Comparison of ENCODE assay signal across 8 cellular contexts in genomic region chr16:30077656-30078055, GRCh38. TPM values are rescaled to one million over a fixed set of nuclear protein-coding genes. Genes with fewer than 3 reads are reported as not detected.
A peak's percentile ranks its signal among the peaks of the same experiment; 100 is the strongest.
DNase-seq lines count a peak whose midpoint lies in the region; ATAC-seq, FAIRE-seq and TF ChIP-seq lines count a peak whose summit lies in the region.
"Had no signal": no experiment of that assay in that cellular context is flagged by ENCODE, and none has a peak within 500 bp of the region (broad histone marks: within the 10 kb centered on the region; RNA-seq: fewer than 3 reads in every experiment).

No MANE protein-coding gene starts in this region.

- no peak for ATAC-seq in HG03095 (IDR thresholded peaks at IDR 0.05; ENCODE audit: unreplicated experiment)

- H3K4me2 ChIP-seq in neural progenitor cell = no peak overlapping the region

- TF ChIP-seq POLR2A in GM12892 (IDR thresholded peaks at IDR 0.05; ENCODE audit: low read depth, low read length) = no peak

- H3K79me2 ChIP-seq in neural progenitor cell (ENCODE audit: low read depth) = peaks cover 48% of the 10 kb centered on the region

- H3K36me3 ChIP-seq in neural progenitor cell = no peaks in the 10 kb centered on the region

- no peaks in the 10 kb centered on the region for H3K9me3 Mint-ChIP-seq in activated naive CD8-positive, alpha-beta T cell treated with anti-CD3 and anti-CD28 coated beads for 36 hours
- H3K9me3 Mint-ChIP-seq in neural progenitor cell = no peaks in the 10 kb centered on the region

- TF ChIP-seq CTCF in neural progenitor cell (IDR thresholded peaks at IDR 0.05) = no peak

- peaks cover 30% of the 10 kb centered on the region for H4K20me1 ChIP-seq in neural progenitor cell (ENCODE audit: low read depth)

- peaks cover 36% of the 10 kb centered on the region for H3K36me3 Mint-ChIP-seq in activated naive CD8-positive, alpha-beta T cell treated with anti-CD3 and anti-CD28 coated beads for 36 hours
- peaks cover 16% of the 10 kb centered on the region for H3K36me3 Mint-ChIP-seq in neural progenitor cell

- no peak overlapping the region for H3K9ac ChIP-seq in neural progenitor cell

- peaks cover 10% of the 10 kb centered on the region for H3K4me1 ChIP-seq in neural progenitor cell

- H3K27ac Mint-ChIP-seq in activated naive CD8-positive, alpha-beta T cell treated with anti-CD3 and anti-CD28 coated beads for 36 hours = peak overlapping the region; percentile 88
- no peak overlapping the region for H3K27ac Mint-ChIP-seq in neural progenitor cell

- no peaks in the 10 kb centered on the region for H3K27me3 Mint-ChIP-seq in activated naive CD8-positive, alpha-beta T cell treated with anti-CD3 and anti-CD28 coated beads for 36 hours
- peaks cover 6% of the 10 kb centered on the region for H3K27me3 Mint-ChIP-seq in neural progenitor cell (ENCODE audit: insufficient read depth, low read depth)

- DNase-seq in Jurkat, Clone E6-1 (ENCODE audit: low read depth, low spot score) = no peak
- no peak for DNase-seq in activated naive CD8-positive, alpha-beta T cell treated with anti-CD3 and anti-CD28 coated beads for 36 hours
- DNase-seq in neural progenitor cell (ENCODE audit: low spot score) (no peak), GM12892 (ENCODE audit: insufficient read length) (no peak), NCI-H1048 (lab: John Stamatoyannopoulos, UW) (no peak)
- DNase-seq: effector memory CD4-positive, alpha-beta T cell; NCI-H2081 treated with DMSO at 0.1 percent for 48 hours had no signal

- H3K4me3 Mint-ChIP-seq in activated naive CD8-positive, alpha-beta T cell treated with anti-CD3 and anti-CD28 coated beads for 36 hours = peak overlapping the region; percentile 93
- peak overlapping the region; percentile 96 for H3K4me3 Mint-ChIP-seq in neural progenitor cell

- H3K9me3 ChIP-seq in neural progenitor cell (ENCODE audit: low read depth) = no peaks in the 10 kb centered on the region

- no peak overlapping the region for H2AFZ ChIP-seq in neural progenitor cell (replicated peaks)

- H3K27me3 ChIP-seq in neural progenitor cell = no peaks in the 10 kb centered on the region

- peaks cover 27% of the 10 kb centered on the region for H3F3A ChIP-seq in neural progenitor cell (ENCODE audit: low read depth)

- peaks cover 30% of the 10 kb centered on the region for H3K4me1 Mint-ChIP-seq in activated naive CD8-positive, alpha-beta T cell treated with anti-CD3 and anti-CD28 coated beads for 36 hours
- peaks cover 21% of the 10 kb centered on the region for H3K4me1 Mint-ChIP-seq in neural progenitor cell

- peak overlapping the region; percentile 96 for H3K4me3 ChIP-seq in Jurkat, Clone E6-1 (ENCODE audit: low read length)
- no peak overlapping the region for H3K4me3 ChIP-seq in neural progenitor cell

- FAIRE-seq in GM12892 (lab: Jason Lieb, UNC) = no peak

- no peak overlapping the region for H3K27ac ChIP-seq in neural progenitor cell

RNA-seq across cellular contexts. Expression of gene PPP4C, which starts 1.9 kb away (rescaled TPM):
- polyA plus RNA-seq in Jurkat, Clone E6-1 (2012; ENCODE audit: insufficient read depth, insufficient read length) = 186 TPM
- total RNA-seq in activated naive CD8-positive, alpha-beta T cell treated with anti-CD3 and anti-CD28 coated beads for 36 hours = 100 to 1,000 TPM; 125 to 127 TPM
- total RNA-seq in neural progenitor cell (ENCODE audit: low replicate concordance) = 93.3 and 166 TPM in 2 replicates
- polyA plus RNA-seq in GM12892 (2012; ENCODE audit: missing spikeins) = 63.7 TPM

RNA-seq across cellular contexts. Expression of gene ALDOA, which starts 12.1 kb away (rescaled TPM):
- polyA plus RNA-seq in Jurkat, Clone E6-1 (2012; ENCODE audit: insufficient read depth, insufficient read length) = 1,719 TPM
- total RNA-seq in activated naive CD8-positive, alpha-beta T cell treated with anti-CD3 and anti-CD28 coated beads for 36 hours = 1,000 to 10,000 TPM; 2,800 to 2,893 TPM
- total RNA-seq in neural progenitor cell (ENCODE audit: low replicate concordance) = 469 and 981 TPM in 2 replicates
- 1,394 TPM for polyA plus RNA-seq in GM12892 (2012; ENCODE audit: missing spikeins)

RNA-seq across cellular contexts. Expression of gene TBX6, which starts 14.1 kb away (rescaled TPM):
- 4.3 TPM for polyA plus RNA-seq in Jurkat, Clone E6-1 (2012; ENCODE audit: insufficient read depth, insufficient read length)
- 1 to 10 TPM in 1 of 2 experiments, under 1 TPM in 1; 0.74 to 1.1 TPM for total RNA-seq in activated naive CD8-positive, alpha-beta T cell treated with anti-CD3 and anti-CD28 coated beads for 36 hours
- 0.39 and 2.8 TPM in 2 replicates for total RNA-seq in neural progenitor cell (ENCODE audit: low replicate concordance)
- polyA plus RNA-seq in GM12892 (2012; ENCODE audit: missing spikeins) = 0.47 TPM

RNA-seq across cellular contexts. Expression of gene YPEL3, which starts 18.4 kb away (rescaled TPM):
- polyA plus RNA-seq in Jurkat, Clone E6-1 (2012; ENCODE audit: insufficient read depth, insufficient read length) = 1.2 TPM
- 10 to 100 TPM; 11.8 to 12.1 TPM for total RNA-seq in activated naive CD8-positive, alpha-beta T cell treated with anti-CD3 and anti-CD28 coated beads for 36 hours
- 6.8 and 30.7 TPM in 2 replicates for total RNA-seq in neural progenitor cell (ENCODE audit: low replicate concordance)
- polyA plus RNA-seq in GM12892 (2012; ENCODE audit: missing spikeins) = 17.9 TPM

RNA-seq across cellular contexts. Expression of gene GDPD3, which starts 35.7 kb away (rescaled TPM):
- polyA plus RNA-seq in Jurkat, Clone E6-1 (2012; ENCODE audit: insufficient read depth, insufficient read length) = 3.9 TPM
- 1 to 10 TPM; 1.7 to 4.3 TPM for total RNA-seq in activated naive CD8-positive, alpha-beta T cell treated with anti-CD3 and anti-CD28 coated beads for 36 hours
- total RNA-seq in neural progenitor cell (ENCODE audit: low replicate concordance) = 0.12 and 0.13 TPM in 2 replicates
- 3.9 TPM for polyA plus RNA-seq in GM12892 (2012; ENCODE audit: missing spikeins)
